Comparison of ENCODE assay signal across 8 cellular contexts in genomic region chr5:43602456-43602817, GRCh38. TPM values are rescaled to one million over a fixed set of nuclear protein-coding genes. Genes with fewer than 3 reads are reported as not detected.
DNase-seq lines count a peak whose midpoint lies in the region; ATAC-seq, FAIRE-seq and TF ChIP-seq lines count a peak whose summit lies in the region.

No MANE protein-coding gene starts in this region.

- H3K36me3 Mint-ChIP-seq in chondrocyte (ENCODE audit: low read depth): peaks cover 3% of the 10 kb centered on the region
- peaks cover 14% of the 10 kb centered on the region for H3K36me3 Mint-ChIP-seq in stimulated activated effector memory CD8-positive, alpha-beta T cell treated with anti-CD3 and anti-CD28 coated beads, Interleukin-12 subunit alpha, Interleukin-12 subunit beta, amount 100 ng/mL, for 72 hours

- H3K4me3 ChIP-seq in kidney (ENCODE audit: low read length in 2 of 2): peak overlapping the region; percentile 97

- no peaks in the 10 kb centered on the region for H3K27me3 Mint-ChIP-seq in chondrocyte (ENCODE audit: low read depth)

- H3K9me3 Mint-ChIP-seq in chondrocyte (ENCODE audit: low read depth): no peaks in the 10 kb centered on the region
- H3K9me3 Mint-ChIP-seq in stimulated activated effector memory CD8-positive, alpha-beta T cell treated with anti-CD3 and anti-CD28 coated beads, Interleukin-12 subunit alpha, Interleukin-12 subunit beta, amount 100 ng/mL, for 72 hours: no peaks in the 10 kb centered on the region

- peak overlapping the region; percentile 96 for H3K27ac Mint-ChIP-seq in chondrocyte (ENCODE audit: unreplicated experiment)
- H3K27ac Mint-ChIP-seq in stimulated activated effector memory CD8-positive, alpha-beta T cell treated with anti-CD3 and anti-CD28 coated beads, Interleukin-12 subunit alpha, Interleukin-12 subunit beta, amount 100 ng/mL, for 72 hours: peak overlapping the region; percentile 98

- H3K27ac ChIP-seq in kidney (ENCODE audit: low read depth in 2 of 2, low read length in 2 of 2): peak overlapping the region; percentile 93 to 94

- H3K4me3 Mint-ChIP-seq in chondrocyte (ENCODE audit: unreplicated experiment): peak overlapping the region; percentile 93
- H3K4me3 Mint-ChIP-seq in stimulated activated effector memory CD8-positive, alpha-beta T cell treated with anti-CD3 and anti-CD28 coated beads, Interleukin-12 subunit alpha, Interleukin-12 subunit beta, amount 100 ng/mL, for 72 hours: peak overlapping the region; percentile 88

- peaks cover 3 to 14% of the 10 kb centered on the region in 2 donors for H3K4me1 ChIP-seq in kidney (ENCODE audit: control insufficient read depth in 1 of 2, insufficient read depth in 1 of 2, low read depth in 1 of 2, low read length in 2 of 2)

- no peaks in the 10 kb centered on the region for H3K36me3 ChIP-seq in kidney (ENCODE audit: control insufficient read depth in 1 of 2, insufficient read depth in 2 of 2, low read length in 2 of 2)

- peak; percentile 29 for ATAC-seq in GM21723 (IDR thresholded peaks at IDR 0.05; ENCODE audit: unreplicated experiment)
- peak; percentile 17 for ATAC-seq in stimulated activated effector memory CD8-positive, alpha-beta T cell treated with anti-CD3 and anti-CD28 coated beads, Interleukin-12 subunit alpha, Interleukin-12 subunit beta, amount 100 ng/mL, for 72 hours

- peaks cover 38% of the 10 kb centered on the region for H3K4me1 Mint-ChIP-seq in chondrocyte (ENCODE audit: low read depth)
- H3K4me1 Mint-ChIP-seq in stimulated activated effector memory CD8-positive, alpha-beta T cell treated with anti-CD3 and anti-CD28 coated beads, Interleukin-12 subunit alpha, Interleukin-12 subunit beta, amount 100 ng/mL, for 72 hours: peaks cover 33% of the 10 kb centered on the region

- H3K9me3 ChIP-seq in kidney (ENCODE audit: control insufficient read depth in 1 of 2, low read length in 2 of 2): no peaks in the 10 kb centered on the region

- no peak for TF ChIP-seq CTCF in chondrocyte (IDR thresholded peaks at IDR 0.05)
- TF ChIP-seq CTCF in kidney (IDR thresholded peaks at IDR 0.05; ENCODE audit: borderline replicate concordance, extremely low read depth, insufficient read depth): no peak

- no peak for FAIRE-seq in kidney (lab: Jason Lieb, UNC)

- intact Hi-C loops in kidney (cut with DNase I): no loop called here

- DNase-seq in DMS114 treated with DMSO at 0.1 percent for 48 hours (lab: John Stamatoyannopoulos, UW; ENCODE audit: unreplicated experiment) (peak; percentile 26), NAMALWA (ENCODE audit: low spot score) (peak; percentile 71), SW480 (ENCODE audit: low spot score) (peak; percentile 55), chondrocyte (ENCODE audit: low spot score) (no peak), kidney (no peak), RKO (ENCODE audit: low spot score) (no peak)
- peak in 1 of 2 donors; percentile 53 for DNase-seq in stimulated activated effector memory CD8-positive, alpha-beta T cell treated with anti-CD3 and anti-CD28 coated beads, Interleukin-12 subunit alpha, Interleukin-12 subunit beta, amount 100 ng/mL, for 72 hours (ENCODE audit: low spot score in 2 of 2)

- peak overlapping the region; percentile 27 to 98 for H3K9ac ChIP-seq in kidney (ENCODE audit: low read length in 2 of 2)

RNA-seq across cellular contexts. Expression of gene NNT, which starts 0.5 kb away (rescaled TPM):
- total RNA-seq in chondrocyte: 106 to 120 TPM (median 114 TPM) in 3 replicates
- 101 TPM for total RNA-seq in kidney
- 56.4 TPM for polyA plus RNA-seq in kidney (ENCODE audit: insufficient read depth, low read depth, low replicate concordance)

RNA-seq across cellular contexts. Expression of gene PAIP1, which starts 45.6 kb away (rescaled TPM):
- total RNA-seq in chondrocyte (82.3 to 105 TPM (median 104 TPM) in 3 replicates), kidney (65.0 TPM)
- 75.8 TPM for polyA plus RNA-seq in kidney (ENCODE audit: insufficient read depth, low read depth, low replicate concordance)

Comparison
In these comparisons a context has a peak if more than half of its experiments do, and no peak if none do; other contexts are left out.
1. DNase-seq: peak in DMS114 treated with DMSO at 0.1 percent for 48 hours (single experiment), NAMALWA (single experiment) and SW480 (single experiment); none in chondrocyte (single experiment), kidney (single experiment) and RKO (single experiment).